Comparison of ENCODE assay signal across 1 cellular context in the genomic region with DNA sequence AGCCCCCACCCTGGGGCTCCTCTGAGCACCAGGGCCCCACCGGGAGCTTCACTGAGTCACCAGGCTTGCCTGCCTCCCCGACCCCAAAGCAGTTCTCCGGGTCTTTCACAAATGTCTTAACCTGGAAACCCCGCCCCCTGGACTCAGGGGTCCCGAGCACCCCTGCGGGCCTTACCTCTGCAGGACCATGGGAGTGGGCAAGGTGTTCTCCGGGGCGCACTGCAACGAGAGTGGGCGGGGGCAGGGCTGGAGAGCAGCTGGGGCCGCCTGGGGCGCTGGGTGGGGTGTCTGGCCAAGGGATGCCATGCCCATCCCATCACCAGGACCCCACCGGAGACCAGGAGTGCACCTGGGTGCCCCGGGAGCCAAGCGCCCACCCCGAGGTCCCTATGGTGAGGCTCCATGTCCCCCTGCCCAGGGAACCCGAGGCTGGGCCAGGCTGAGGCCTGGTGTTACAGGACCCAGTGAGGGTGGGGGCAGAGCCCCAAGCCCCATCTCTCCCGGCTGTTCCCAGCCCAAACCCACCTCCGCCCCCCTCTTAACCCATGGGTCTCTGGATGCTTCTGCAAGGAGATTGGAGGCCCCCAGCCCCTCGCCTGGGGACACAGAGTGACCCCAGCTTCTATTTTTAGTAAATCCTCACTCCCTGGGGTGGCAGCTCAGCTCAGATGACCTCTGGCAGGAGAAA.
TF ChIP-seq lines count a peak whose summit lies in the region.

No MANE protein-coding gene starts in this region.

TF ChIP-seq in GM23338, 12 proteins besides CTCF, POLR2A, EP300 and RAD21:
- TF ChIP-seq REST (IDR thresholded peaks at IDR 0.05; ENCODE audit: unreplicated experiment) (no peak), EZH2phosphoT487 (IDR thresholded peaks at IDR 0.05; ENCODE audit: unreplicated experiment) (no peak), STAT1 (IDR thresholded peaks at IDR 0.05; ENCODE audit: unreplicated experiment) (no peak), POLR2AphosphoS5 (IDR thresholded peaks at IDR 0.05; ENCODE audit: low read depth) (no peak), ZNF114 (CRISPR knock-in tag; IDR thresholded peaks at IDR 0.05) (no peak), EZH2 (IDR thresholded peaks at IDR 0.05; ENCODE audit: low read depth, unreplicated experiment) (no peak), JUNB (IDR thresholded peaks at IDR 0.05; ENCODE audit: unreplicated experiment) (no peak), ETS1 (IDR thresholded peaks at IDR 0.05) (no peak), CREB1 (CRISPR knock-in tag; IDR thresholded peaks at IDR 0.05; ENCODE audit: low read depth) (no peak), NANOG (IDR thresholded peaks at IDR 0.05; ENCODE audit: borderline replicate concordance) (no peak), ZNF331 (CRISPR knock-in tag; IDR thresholded peaks at IDR 0.05; ENCODE audit: low read depth) (no peak)
- TF ChIP-seq, protein P1, sequence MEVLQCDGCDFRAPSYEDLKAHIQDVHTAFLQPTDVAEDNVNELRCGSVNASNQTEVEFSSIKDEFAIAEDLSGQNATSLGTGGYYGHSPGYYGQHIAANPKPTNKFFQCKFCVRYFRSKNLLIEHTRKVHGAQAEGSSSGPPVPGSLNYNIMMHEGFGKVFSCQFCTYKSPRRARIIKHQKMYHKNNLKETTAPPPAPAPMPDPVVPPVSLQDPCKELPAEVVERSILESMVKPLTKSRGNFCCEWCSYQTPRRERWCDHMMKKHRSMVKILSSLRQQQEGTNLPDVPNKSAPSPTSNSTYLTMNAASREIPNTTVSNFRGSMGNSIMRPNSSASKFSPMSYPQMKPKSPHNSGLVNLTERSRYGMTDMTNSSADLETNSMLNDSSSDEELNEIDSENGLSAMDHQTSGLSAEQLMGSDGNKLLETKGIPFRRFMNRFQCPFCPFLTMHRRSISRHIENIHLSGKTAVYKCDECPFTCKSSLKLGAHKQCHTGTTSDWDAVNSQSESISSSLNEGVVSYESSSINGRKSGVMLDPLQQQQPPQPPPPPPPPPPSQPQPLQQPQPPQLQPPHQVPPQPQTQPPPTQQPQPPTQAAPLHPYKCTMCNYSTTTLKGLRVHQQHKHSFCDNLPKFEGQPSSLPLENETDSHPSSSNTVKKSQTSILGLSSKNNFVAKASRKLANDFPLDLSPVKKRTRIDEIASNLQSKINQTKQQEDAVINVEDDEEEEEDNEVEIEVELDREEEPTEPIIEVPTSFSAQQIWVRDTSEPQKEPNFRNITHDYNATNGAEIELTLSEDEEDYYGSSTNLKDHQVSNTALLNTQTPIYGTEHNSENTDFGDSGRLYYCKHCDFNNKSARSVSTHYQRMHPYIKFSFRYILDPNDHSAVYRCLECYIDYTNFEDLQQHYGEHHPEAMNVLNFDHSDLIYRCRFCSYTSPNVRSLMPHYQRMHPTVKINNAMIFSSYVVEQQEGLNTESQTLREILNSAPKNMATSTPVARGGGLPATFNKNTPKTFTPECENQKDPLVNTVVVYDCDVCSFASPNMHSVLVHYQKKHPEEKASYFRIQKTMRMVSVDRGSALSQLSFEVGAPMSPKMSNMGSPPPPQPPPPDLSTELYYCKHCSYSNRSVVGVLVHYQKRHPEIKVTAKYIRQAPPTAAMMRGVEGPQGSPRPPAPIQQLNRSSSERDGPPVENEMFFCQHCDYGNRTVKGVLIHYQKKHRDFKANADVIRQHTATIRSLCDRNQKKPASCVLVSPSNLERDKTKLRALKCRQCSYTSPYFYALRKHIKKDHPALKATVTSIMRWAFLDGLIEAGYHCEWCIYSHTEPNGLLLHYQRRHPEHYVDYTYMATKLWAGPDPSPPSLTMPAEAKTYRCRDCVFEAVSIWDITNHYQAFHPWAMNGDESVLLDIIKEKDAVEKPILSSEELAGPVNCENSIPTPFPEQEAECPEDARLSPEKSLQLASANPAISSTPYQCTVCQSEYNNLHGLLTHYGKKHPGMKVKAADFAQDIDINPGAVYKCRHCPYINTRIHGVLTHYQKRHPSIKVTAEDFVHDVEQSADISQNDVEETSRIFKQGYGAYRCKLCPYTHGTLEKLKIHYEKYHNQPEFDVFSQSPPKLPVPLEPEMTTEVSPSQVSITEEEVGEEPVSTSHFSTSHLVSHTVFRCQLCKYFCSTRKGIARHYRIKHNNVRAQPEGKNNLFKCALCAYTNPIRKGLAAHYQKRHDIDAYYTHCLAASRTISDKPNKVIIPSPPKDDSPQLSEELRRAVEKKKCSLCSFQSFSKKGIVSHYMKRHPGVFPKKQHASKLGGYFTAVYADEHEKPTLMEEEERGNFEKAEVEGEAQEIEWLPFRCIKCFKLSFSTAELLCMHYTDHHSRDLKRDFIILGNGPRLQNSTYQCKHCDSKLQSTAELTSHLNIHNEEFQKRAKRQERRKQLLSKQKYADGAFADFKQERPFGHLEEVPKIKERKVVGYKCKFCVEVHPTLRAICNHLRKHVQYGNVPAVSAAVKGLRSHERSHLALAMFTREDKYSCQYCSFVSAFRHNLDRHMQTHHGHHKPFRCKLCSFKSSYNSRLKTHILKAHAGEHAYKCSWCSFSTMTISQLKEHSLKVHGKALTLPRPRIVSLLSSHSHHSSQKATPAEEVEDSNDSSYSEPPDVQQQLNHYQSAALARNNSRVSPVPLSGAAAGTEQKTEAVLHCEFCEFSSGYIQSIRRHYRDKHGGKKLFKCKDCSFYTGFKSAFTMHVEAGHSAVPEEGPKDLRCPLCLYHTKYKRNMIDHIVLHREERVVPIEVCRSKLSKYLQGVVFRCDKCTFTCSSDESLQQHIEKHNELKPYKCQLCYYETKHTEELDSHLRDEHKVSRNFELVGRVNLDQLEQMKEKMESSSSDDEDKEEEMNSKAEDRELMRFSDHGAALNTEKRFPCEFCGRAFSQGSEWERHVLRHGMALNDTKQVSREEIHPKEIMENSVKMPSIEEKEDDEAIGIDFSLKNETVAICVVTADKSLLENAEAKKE (CRISPR knock-in tag; IDR thresholded peaks at IDR 0.05) = no peak
